In genomic region chr11:62616957-62617356, GRCh38 we compare ENCODE assay signal across 4 cellular contexts. TPM values are rescaled to one million over a fixed set of nuclear protein-coding genes. Genes with fewer than 3 reads are reported as not detected.
DNase-seq lines count a peak whose midpoint lies in the region; ATAC-seq, FAIRE-seq and TF ChIP-seq lines count a peak whose summit lies in the region.
"Not testable (repeated sequence)": the region's sequence is repeated elsewhere in the genome, so short reads cannot be mapped to it uniquely, and the experiment has no call there.

No MANE protein-coding gene starts in this region.

- intact Hi-C loops in dendritic cell treated with granulocyte-macrophage colony-stimulating factor and Interleukin-4, amounts not matched to agents 40 ng/mL and 50 ng/mL, for 4 days (cut with micrococcal nuclease); HepG2 (cut with micrococcal nuclease; ENCODE audit: unreplicated experiment): not testable (repeated sequence)

- not testable (repeated sequence) for H3K9me3 Mint-ChIP-seq in activated T-cell treated with anti-CD3 and anti-CD28 coated beads, Interleukin-2, amount 50 U/mL, for 24 hours; dendritic cell treated with granulocyte-macrophage colony-stimulating factor and Interleukin-4, amounts not matched to agents 40 ng/mL and 50 ng/mL, for 4 days

- peaks cover 69% of the 10 kb centered on the region for H3K36me3 Mint-ChIP-seq in activated T-cell treated with anti-CD3 and anti-CD28 coated beads, Interleukin-2, amount 50 U/mL, for 24 hours (ENCODE audit: low read depth)
- H3K36me3 Mint-ChIP-seq in dendritic cell treated with granulocyte-macrophage colony-stimulating factor and Interleukin-4, amounts not matched to agents 40 ng/mL and 50 ng/mL, for 4 days (ENCODE audit: low read depth) = peaks cover 57% of the 10 kb centered on the region

- H3K27ac Mint-ChIP-seq in activated T-cell treated with anti-CD3 and anti-CD28 coated beads, Interleukin-2, amount 50 U/mL, for 24 hours = peak overlapping the region; percentile 76
- H3K27ac Mint-ChIP-seq in dendritic cell treated with granulocyte-macrophage colony-stimulating factor and Interleukin-4, amounts not matched to agents 40 ng/mL and 50 ng/mL, for 4 days = peak overlapping the region; percentile 34

- not testable (repeated sequence) for BruUV-seq in HepG2 (replicated peaks; lab: Mats Ljungman, UMichigan)

- DNase-seq in activated T-cell treated with anti-CD3 and anti-CD28 coated beads, Interleukin-2, amount 50 U/mL, for 24 hours; HepG2 (ENCODE audit: low spot score); substantia nigra (lab: John Stamatoyannopoulos, UW): not testable (repeated sequence)

- TF ChIP-seq EP300 in HepG2 (IDR thresholded peaks at IDR 0.05; ENCODE audit: low read depth in 2 of 2, low read length in 2 of 2); HepG2 (CRISPR knock-in tag; IDR thresholded peaks at IDR 0.05; ENCODE audit: borderline replicate concordance): not testable (repeated sequence)

- not testable (repeated sequence) for H4K20me1 ChIP-seq in HepG2 (ENCODE audit: insufficient read depth, low read length)

- TF ChIP-seq CTCF in HepG2 (CRISPR knock-in tag; IDR thresholded peaks at IDR 0.05) = not testable (repeated sequence)

- not testable (repeated sequence) for H3K4me2 ChIP-seq in HepG2 (ENCODE audit: low read depth, low read length)

- in situ Hi-C loops in HepG2 (cut with HindIII; ENCODE audit: extremely low pct_ligation_motif_present, low pct_unique_long_range_greater_than_20kb) = not testable (repeated sequence)

- not testable (repeated sequence) for H3K4me3 Mint-ChIP-seq in activated T-cell treated with anti-CD3 and anti-CD28 coated beads, Interleukin-2, amount 50 U/mL, for 24 hours; dendritic cell treated with granulocyte-macrophage colony-stimulating factor and Interleukin-4, amounts not matched to agents 40 ng/mL and 50 ng/mL, for 4 days

- H3K36me3 ChIP-seq in HepG2 (replicated peaks in 1 of 2; ENCODE audit: control insufficient read depth in 1 of 2, insufficient read depth in 2 of 2, low read length in 2 of 2) = not testable (repeated sequence)

- not testable (repeated sequence) for TF ChIP-seq RAD21 in HepG2 (CRISPR knock-in tag; IDR thresholded peaks at IDR 0.05)

- not testable (repeated sequence) for H3K9me3 ChIP-seq in HepG2 (ENCODE audit: low read length)

- peaks cover 43% of the 10 kb centered on the region for H3K4me1 ChIP-seq in HepG2 (ENCODE audit: insufficient read depth, low read length)

- not testable (repeated sequence) for H2AFZ ChIP-seq in HepG2 (ENCODE audit: low read length)

- not testable (repeated sequence) for H3K27me3 Mint-ChIP-seq in activated T-cell treated with anti-CD3 and anti-CD28 coated beads, Interleukin-2, amount 50 U/mL, for 24 hours; dendritic cell treated with granulocyte-macrophage colony-stimulating factor and Interleukin-4, amounts not matched to agents 40 ng/mL and 50 ng/mL, for 4 days

- H3K4me1 Mint-ChIP-seq in activated T-cell treated with anti-CD3 and anti-CD28 coated beads, Interleukin-2, amount 50 U/mL, for 24 hours (ENCODE audit: low read depth) = peaks cover 48% of the 10 kb centered on the region
- H3K4me1 Mint-ChIP-seq in dendritic cell treated with granulocyte-macrophage colony-stimulating factor and Interleukin-4, amounts not matched to agents 40 ng/mL and 50 ng/mL, for 4 days (ENCODE audit: low read depth) = peaks cover 37% of the 10 kb centered on the region

- H3K79me2 ChIP-seq in HepG2 (ENCODE audit: insufficient read depth, low read length) = not testable (repeated sequence)

- not testable (repeated sequence) for FAIRE-seq in HepG2 (lab: Jason Lieb, UNC)

- CTCF ChIA-PET in HepG2 (lab: Yijun Ruan, JAX; ENCODE audit: low intra/inter-chr PET ratio, low total read pairs) = not testable (repeated sequence)

- not testable (repeated sequence) for H3K27me3 ChIP-seq in HepG2 (ENCODE audit: control insufficient read depth in 1 of 2, insufficient read depth in 2 of 2, low read length in 2 of 2)

- not testable (repeated sequence) for ATAC-seq in HepG2

- POLR2A ChIA-PET in HepG2 (lab: Yijun Ruan, JAX) = not testable (repeated sequence)

- not testable (repeated sequence) for H3K4me3 ChIP-seq in HepG2 (replicated peaks in 1 of 3; ENCODE audit: insufficient read depth in 1 of 3, low read depth in 2 of 3, low read length in 3 of 3)

- not testable (repeated sequence) for H3K27ac ChIP-seq in HepG2 (ENCODE audit: extremely low read length, insufficient read depth, low read length)
- peak overlapping the region; percentile 88 for H3K27ac ChIP-seq in substantia nigra (ENCODE audit: low read depth, low read length, poor library complexity, severe bottlenecking)

- TF ChIP-seq POLR2A in HepG2 (IDR thresholded peaks at IDR 0.05; ENCODE audit: insufficient read depth in 1 of 2, low read depth in 2 of 2, low read length in 2 of 2) = not testable (repeated sequence)

- 94% methylated on average over 12 of the region's 14 CpGs for WGBS in HepG2 (ENCODE audit: low lambda C conversion rate)

- not testable (repeated sequence) for H3K9ac ChIP-seq in HepG2 (ENCODE audit: insufficient read depth, low read depth, low read length)

RNA-seq across cellular contexts. Expression of gene ROM1, which starts 3.9 kb away (rescaled TPM):
- 1.8 and 2.4 TPM in 2 replicates for total RNA-seq in HepG2 (2016; rRNA removed; fragmentation: Illumina TruSeq; extraction: Trizol)
- total RNA-seq in HepG2 (2016; cell fraction: cytosol; rRNA removed; fragmentation: Illumina TruSeq; extraction: Trizol; ENCODE audit: low read depth) = 2.8 and 4.2 TPM in 2 replicates
- 2.9 and 3.2 TPM in 2 replicates for total RNA-seq in HepG2 (2016; cell fraction: insoluble cytoplasmic fraction; rRNA removed; fragmentation: Illumina TruSeq; extraction: Trizol)
- 2.5 and 3.7 TPM in 2 replicates for total RNA-seq in HepG2 (2016; cell fraction: membrane; rRNA removed; fragmentation: Illumina TruSeq; extraction: Trizol)
- 1.0 and 2.0 TPM in 2 replicates for total RNA-seq in HepG2 (2016; cell fraction: nucleus; rRNA removed; fragmentation: Illumina TruSeq; extraction: Trizol)
- 1.2 and 1.6 TPM in 2 replicates for polyA plus RNA-seq in HepG2 (2011; rRNA removed)
- 1.3 and 1.4 TPM in 2 replicates for polyA plus RNA-seq in HepG2 (2011; cell fraction: cytosol; rRNA removed)
- polyA plus RNA-seq in HepG2 (2011; cell fraction: nucleus; rRNA removed) = 1.5 and 1.6 TPM in 2 replicates
- polyA plus RNA-seq in HepG2 (2012) = 1.0 and 1.8 TPM in 2 replicates
- polyA plus RNA-seq in HepG2 (2016; cell fraction: cytosol; fragmentation: Illumina TruSeq; extraction: Trizol; ENCODE audit: low read depth) = 3.0 and 3.4 TPM in 2 replicates
- 1.7 and 1.9 TPM in 2 replicates for polyA plus RNA-seq in HepG2 (2016; cell fraction: insoluble cytoplasmic fraction; fragmentation: Illumina TruSeq; extraction: Trizol; ENCODE audit: low read depth)
- 4.9 and 5.0 TPM in 2 replicates for polyA plus RNA-seq in HepG2 (2016; cell fraction: membrane; fragmentation: Illumina TruSeq; extraction: Trizol; ENCODE audit: low read depth)
- polyA plus RNA-seq in HepG2 (2016; cell fraction: nucleus; fragmentation: Illumina TruSeq; extraction: Trizol; ENCODE audit: insufficient read depth, low read depth) = 1.8 and 3.1 TPM in 2 replicates
- polyA minus RNA-seq in HepG2 (2011; rRNA and poly(A)+ RNA removed; ENCODE audit: low replicate concordance) = 0.92 and 3.5 TPM in 2 replicates
- not detected in 2 replicates for polyA minus RNA-seq in HepG2 (2011; cell fraction: cytosol; rRNA and poly(A)+ RNA removed)
- polyA minus RNA-seq in HepG2 (2011; cell fraction: nucleus; rRNA and poly(A)+ RNA removed) = 0.39 TPM in 1 of 2 replicates, not detected in the other

RNA-seq across cellular contexts. Expression of gene EML3, which starts 4.4 kb away (rescaled TPM):
- total RNA-seq in HepG2 (2016; rRNA removed; fragmentation: Illumina TruSeq; extraction: Trizol) = 4.6 and 10.6 TPM in 2 replicates
- 5.0 and 5.5 TPM in 2 replicates for total RNA-seq in HepG2 (2016; cell fraction: cytosol; rRNA removed; fragmentation: Illumina TruSeq; extraction: Trizol; ENCODE audit: low read depth)
- total RNA-seq in HepG2 (2016; cell fraction: insoluble cytoplasmic fraction; rRNA removed; fragmentation: Illumina TruSeq; extraction: Trizol) = 4.2 and 9.0 TPM in 2 replicates
- 4.8 and 7.0 TPM in 2 replicates for total RNA-seq in HepG2 (2016; cell fraction: membrane; rRNA removed; fragmentation: Illumina TruSeq; extraction: Trizol)
- total RNA-seq in HepG2 (2016; cell fraction: nucleus; rRNA removed; fragmentation: Illumina TruSeq; extraction: Trizol) = 9.2 and 9.5 TPM in 2 replicates
- 12.3 and 16.6 TPM in 2 replicates for polyA plus RNA-seq in HepG2 (2011; rRNA removed)
- 7.8 and 7.9 TPM in 2 replicates for polyA plus RNA-seq in HepG2 (2011; cell fraction: cytosol; rRNA removed)
- polyA plus RNA-seq in HepG2 (2011; cell fraction: nucleus; rRNA removed) = 105 and 119 TPM in 2 replicates
- polyA plus RNA-seq in HepG2 (2012) = 14.9 and 16.7 TPM in 2 replicates
- 1.3 and 2.0 TPM in 2 replicates for polyA plus RNA-seq in HepG2 (2016; cell fraction: cytosol; fragmentation: Illumina TruSeq; extraction: Trizol; ENCODE audit: low read depth)
- polyA plus RNA-seq in HepG2 (2016; cell fraction: insoluble cytoplasmic fraction; fragmentation: Illumina TruSeq; extraction: Trizol; ENCODE audit: low read depth) = 6.5 and 7.1 TPM in 2 replicates
- polyA plus RNA-seq in HepG2 (2016; cell fraction: membrane; fragmentation: Illumina TruSeq; extraction: Trizol; ENCODE audit: low read depth) = 2.2 and 2.5 TPM in 2 replicates
- polyA plus RNA-seq in HepG2 (2016; cell fraction: nucleus; fragmentation: Illumina TruSeq; extraction: Trizol; ENCODE audit: insufficient read depth, low read depth) = 33.3 and 38.2 TPM in 2 replicates
- polyA minus RNA-seq in HepG2 (2011; rRNA and poly(A)+ RNA removed; ENCODE audit: low replicate concordance) = 14.6 and 43.9 TPM in 2 replicates
- polyA minus RNA-seq in HepG2 (2011; cell fraction: cytosol; rRNA and poly(A)+ RNA removed) = 3.8 and 6.3 TPM in 2 replicates
- polyA minus RNA-seq in HepG2 (2011; cell fraction: nucleus; rRNA and poly(A)+ RNA removed) = 11.2 and 14.0 TPM in 2 replicates

RNA-seq across cellular contexts. Expression of gene B3GAT3, which starts 4.8 kb away (rescaled TPM):
- 8.4 and 21.3 TPM in 2 replicates for total RNA-seq in HepG2 (2016; rRNA removed; fragmentation: Illumina TruSeq; extraction: Trizol)
- total RNA-seq in HepG2 (2016; cell fraction: cytosol; rRNA removed; fragmentation: Illumina TruSeq; extraction: Trizol; ENCODE audit: low read depth) = 7.6 and 8.5 TPM in 2 replicates
- 7.2 and 20.6 TPM in 2 replicates for total RNA-seq in HepG2 (2016; cell fraction: insoluble cytoplasmic fraction; rRNA removed; fragmentation: Illumina TruSeq; extraction: Trizol)
- total RNA-seq in HepG2 (2016; cell fraction: membrane; rRNA removed; fragmentation: Illumina TruSeq; extraction: Trizol) = 12.5 and 15.3 TPM in 2 replicates
- 17.4 and 18.9 TPM in 2 replicates for total RNA-seq in HepG2 (2016; cell fraction: nucleus; rRNA removed; fragmentation: Illumina TruSeq; extraction: Trizol)
- polyA plus RNA-seq in HepG2 (2011; rRNA removed) = 26.1 and 40.4 TPM in 2 replicates
- 30.3 and 46.6 TPM in 2 replicates for polyA plus RNA-seq in HepG2 (2011; cell fraction: cytosol; rRNA removed)
- polyA plus RNA-seq in HepG2 (2011; cell fraction: nucleus; rRNA removed) = 51.0 and 53.9 TPM in 2 replicates
- 10.7 and 25.1 TPM in 2 replicates for polyA plus RNA-seq in HepG2 (2012)
- 9.0 and 11.1 TPM in 2 replicates for polyA plus RNA-seq in HepG2 (2016; cell fraction: cytosol; fragmentation: Illumina TruSeq; extraction: Trizol; ENCODE audit: low read depth)
- 9.2 and 10.9 TPM in 2 replicates for polyA plus RNA-seq in HepG2 (2016; cell fraction: insoluble cytoplasmic fraction; fragmentation: Illumina TruSeq; extraction: Trizol; ENCODE audit: low read depth)
- 12.7 and 14.3 TPM in 2 replicates for polyA plus RNA-seq in HepG2 (2016; cell fraction: membrane; fragmentation: Illumina TruSeq; extraction: Trizol; ENCODE audit: low read depth)
- 47.6 and 51.7 TPM in 2 replicates for polyA plus RNA-seq in HepG2 (2016; cell fraction: nucleus; fragmentation: Illumina TruSeq; extraction: Trizol; ENCODE audit: insufficient read depth, low read depth)
- 21.5 and 23.9 TPM in 2 replicates for polyA minus RNA-seq in HepG2 (2011; rRNA and poly(A)+ RNA removed; ENCODE audit: low replicate concordance)
- 14.7 and 15.0 TPM in 2 replicates for polyA minus RNA-seq in HepG2 (2011; cell fraction: cytosol; rRNA and poly(A)+ RNA removed)
- 4.8 and 5.2 TPM in 2 replicates for polyA minus RNA-seq in HepG2 (2011; cell fraction: nucleus; rRNA and poly(A)+ RNA removed)

RNA-seq across cellular contexts. Expression of gene MTA2, which starts 15.3 kb away (rescaled TPM):
- total RNA-seq in HepG2 (2016; rRNA removed; fragmentation: Illumina TruSeq; extraction: Trizol) = 58.1 and 70.0 TPM in 2 replicates
- 7.1 and 9.5 TPM in 2 replicates for total RNA-seq in HepG2 (2016; cell fraction: cytosol; rRNA removed; fragmentation: Illumina TruSeq; extraction: Trizol; ENCODE audit: low read depth)
- 50.7 and 71.8 TPM in 2 replicates for total RNA-seq in HepG2 (2016; cell fraction: insoluble cytoplasmic fraction; rRNA removed; fragmentation: Illumina TruSeq; extraction: Trizol)
- 25.5 and 28.8 TPM in 2 replicates for total RNA-seq in HepG2 (2016; cell fraction: membrane; rRNA removed; fragmentation: Illumina TruSeq; extraction: Trizol)
- total RNA-seq in HepG2 (2016; cell fraction: nucleus; rRNA removed; fragmentation: Illumina TruSeq; extraction: Trizol) = 47.0 and 57.9 TPM in 2 replicates
- polyA plus RNA-seq in HepG2 (2011; rRNA removed) = 14.0 and 16.8 TPM in 2 replicates
- 9.2 and 10.6 TPM in 2 replicates for polyA plus RNA-seq in HepG2 (2011; cell fraction: cytosol; rRNA removed)
- polyA plus RNA-seq in HepG2 (2011; cell fraction: nucleus; rRNA removed) = 53.6 and 67.6 TPM in 2 replicates
- 30.7 and 30.9 TPM in 2 replicates for polyA plus RNA-seq in HepG2 (2012)
- polyA plus RNA-seq in HepG2 (2016; cell fraction: cytosol; fragmentation: Illumina TruSeq; extraction: Trizol; ENCODE audit: low read depth) = 4.0 and 4.5 TPM in 2 replicates
- polyA plus RNA-seq in HepG2 (2016; cell fraction: insoluble cytoplasmic fraction; fragmentation: Illumina TruSeq; extraction: Trizol; ENCODE audit: low read depth) = 47.2 and 53.8 TPM in 2 replicates
- polyA plus RNA-seq in HepG2 (2016; cell fraction: membrane; fragmentation: Illumina TruSeq; extraction: Trizol; ENCODE audit: low read depth) = 12.6 and 14.0 TPM in 2 replicates
- polyA plus RNA-seq in HepG2 (2016; cell fraction: nucleus; fragmentation: Illumina TruSeq; extraction: Trizol; ENCODE audit: insufficient read depth, low read depth) = 121 and 126 TPM in 2 replicates
- polyA minus RNA-seq in HepG2 (2011; rRNA and poly(A)+ RNA removed; ENCODE audit: low replicate concordance) = 21.5 and 102 TPM in 2 replicates
- 11.9 and 14.7 TPM in 2 replicates for polyA minus RNA-seq in HepG2 (2011; cell fraction: cytosol; rRNA and poly(A)+ RNA removed)
- 37.2 and 50.7 TPM in 2 replicates for polyA minus RNA-seq in HepG2 (2011; cell fraction: nucleus; rRNA and poly(A)+ RNA removed)

RNA-seq across cellular contexts. Expression of gene TUT1, which starts 25.6 kb away (rescaled TPM):
- total RNA-seq in HepG2 (2016; rRNA removed; fragmentation: Illumina TruSeq; extraction: Trizol) = 8.5 and 9.7 TPM in 2 replicates
- 2.2 and 4.6 TPM in 2 replicates for total RNA-seq in HepG2 (2016; cell fraction: cytosol; rRNA removed; fragmentation: Illumina TruSeq; extraction: Trizol; ENCODE audit: low read depth)
- 6.9 and 10.1 TPM in 2 replicates for total RNA-seq in HepG2 (2016; cell fraction: insoluble cytoplasmic fraction; rRNA removed; fragmentation: Illumina TruSeq; extraction: Trizol)
- 3.7 and 6.0 TPM in 2 replicates for total RNA-seq in HepG2 (2016; cell fraction: membrane; rRNA removed; fragmentation: Illumina TruSeq; extraction: Trizol)
- total RNA-seq in HepG2 (2016; cell fraction: nucleus; rRNA removed; fragmentation: Illumina TruSeq; extraction: Trizol) = 8.1 and 9.3 TPM in 2 replicates
- 14.3 and 17.5 TPM in 2 replicates for polyA plus RNA-seq in HepG2 (2011; rRNA removed)
- polyA plus RNA-seq in HepG2 (2011; cell fraction: cytosol; rRNA removed) = 6.3 and 8.4 TPM in 2 replicates
- 43.5 and 52.1 TPM in 2 replicates for polyA plus RNA-seq in HepG2 (2011; cell fraction: nucleus; rRNA removed)
- polyA plus RNA-seq in HepG2 (2012) = 13.1 and 14.1 TPM in 2 replicates
- 2.4 and 2.7 TPM in 2 replicates for polyA plus RNA-seq in HepG2 (2016; cell fraction: cytosol; fragmentation: Illumina TruSeq; extraction: Trizol; ENCODE audit: low read depth)
- 7.0 and 9.3 TPM in 2 replicates for polyA plus RNA-seq in HepG2 (2016; cell fraction: insoluble cytoplasmic fraction; fragmentation: Illumina TruSeq; extraction: Trizol; ENCODE audit: low read depth)
- 3.7 and 4.0 TPM in 2 replicates for polyA plus RNA-seq in HepG2 (2016; cell fraction: membrane; fragmentation: Illumina TruSeq; extraction: Trizol; ENCODE audit: low read depth)
- polyA plus RNA-seq in HepG2 (2016; cell fraction: nucleus; fragmentation: Illumina TruSeq; extraction: Trizol; ENCODE audit: insufficient read depth, low read depth) = 25.7 TPM in 2 replicates
- 12.6 and 15.7 TPM in 2 replicates for polyA minus RNA-seq in HepG2 (2011; rRNA and poly(A)+ RNA removed; ENCODE audit: low replicate concordance)
- polyA minus RNA-seq in HepG2 (2011; cell fraction: cytosol; rRNA and poly(A)+ RNA removed) = 4.7 and 8.8 TPM in 2 replicates
- polyA minus RNA-seq in HepG2 (2011; cell fraction: nucleus; rRNA and poly(A)+ RNA removed) = 3.9 and 9.4 TPM in 2 replicates
